15 cellular contexts compared by ENCODE assay signal in genomic region chr19:44876930-44877530, GRCh38. TPM values are rescaled to one million over a fixed set of nuclear protein-coding genes. Genes with fewer than 3 reads are reported as not detected.
DNase-seq lines count a peak whose midpoint lies in the region; ATAC-seq and TF ChIP-seq lines count a peak whose summit lies in the region.
"Had no signal": no experiment of that assay in that cellular context is flagged by ENCODE, and none has a peak within 500 bp of the region (broad histone marks: within the 10 kb centered on the region; RNA-seq: fewer than 3 reads in every experiment).

No MANE protein-coding gene starts in this region.

- H3K4me1 Mint-ChIP-seq in activated CD8-positive, alpha-beta T cell treated with anti-CD3 and anti-CD28 coated beads, Interleukin-2, amount 10 ng/mL, durations not matched to agents 7 days and 5 days (ENCODE audit: low read depth) = peaks cover 15% of the 10 kb centered on the region
- H3K4me1 Mint-ChIP-seq: natural killer cell had no signal

- H3K27me3 ChIP-seq in neutrophil = no peaks in the 10 kb centered on the region
- no peaks in the 10 kb centered on the region for H3K27me3 ChIP-seq in psoas muscle (ENCODE audit: insufficient read depth in 3 of 3, low read length in 2 of 3)
- H3K27me3 ChIP-seq: tibial nerve had no signal

- intact Hi-C loops in psoas muscle (cut with DNase I) = no loop called here

- no peak overlapping the region for H3K4me3 Mint-ChIP-seq in activated CD8-positive, alpha-beta T cell treated with anti-CD3 and anti-CD28 coated beads, Interleukin-2, amount 10 ng/mL, durations not matched to agents 7 days and 5 days
- H3K4me3 Mint-ChIP-seq: activated naive CD4-positive, alpha-beta T cell treated with anti-CD3 and anti-CD28 coated beads, Interleukin-2, amount 10 ng/mL, durations not matched to agents 7 days and 5 days; natural killer cell had no signal

- peak overlapping the region; percentile 73 for H3K27ac Mint-ChIP-seq in activated CD8-positive, alpha-beta T cell treated with anti-CD3 and anti-CD28 coated beads, Interleukin-2, amount 10 ng/mL, durations not matched to agents 7 days and 5 days
- H3K27ac Mint-ChIP-seq: activated naive CD4-positive, alpha-beta T cell treated with anti-CD3 and anti-CD28 coated beads, Interleukin-2, amount 10 ng/mL, durations not matched to agents 7 days and 5 days; natural killer cell had no signal

- CTCF ChIA-PET in activated CD8-positive, alpha-beta T cell treated with anti-CD3 and anti-CD28 coated beads, Interleukin-2, amount 10 ng/mL, durations not matched to agents 7 days and 5 days (lab: Charles Lee) = no interaction called here

- no peaks in the 10 kb centered on the region for H3K9me3 Mint-ChIP-seq in activated CD8-positive, alpha-beta T cell treated with anti-CD3 and anti-CD28 coated beads, Interleukin-2, amount 10 ng/mL, durations not matched to agents 7 days and 5 days (ENCODE audit: insufficient read depth)
- H3K9me3 Mint-ChIP-seq: activated naive CD4-positive, alpha-beta T cell treated with anti-CD3 and anti-CD28 coated beads, Interleukin-2, amount 10 ng/mL, durations not matched to agents 7 days and 5 days; natural killer cell had no signal

- WGBS in psoas muscle, 3 donors = 64 to 72% (median 71%) methylated on average over 5 of the region's 5 CpGs

- DNase-seq in DMS153 (lab: John Stamatoyannopoulos, UW) = peak; percentile 0
- DNase-seq in DMS153 treated with DMSO at 0.1 percent for 48 hours (lab: John Stamatoyannopoulos, UW; ENCODE audit: unreplicated experiment) = no peak
- DNase-seq in NCI-H2107 (lab: John Stamatoyannopoulos, UW) = peak; percentile 12
- DNase-seq in activated CD8-positive, alpha-beta T cell treated with anti-CD3 and anti-CD28 coated beads, Interleukin-2, amount 10 ng/mL, durations not matched to agents 7 days and 5 days = peak; percentile 32
- DNase-seq in effector CD4-positive, alpha-beta T cell = no peak
- no peak for DNase-seq in psoas muscle
- no peak for DNase-seq in activated CD4-positive, CD25-positive, alpha-beta regulatory T cell treated with anti-CD3 and anti-CD28 coated beads, Interleukin-2, amount 50 U/mL, for 72 hours
- DNase-seq: activated naive CD4-positive, alpha-beta T cell treated with anti-CD3 and anti-CD28 coated beads, Interleukin-2, amount 10 ng/mL, durations not matched to agents 7 days and 5 days; foreskin fibroblast; natural killer cell; NCI-H1105 treated with DMSO at 0.1 percent for 48 hours had no signal

- POLR2A ChIA-PET in activated CD8-positive, alpha-beta T cell treated with anti-CD3 and anti-CD28 coated beads, Interleukin-2, amount 10 ng/mL, durations not matched to agents 7 days and 5 days (lab: Charles Lee) = no interaction called here

- H3K27ac ChIP-seq in neutrophil (peak overlapping the region; percentile 8), psoas muscle (no peak overlapping the region)
- H3K27ac ChIP-seq: 22Rv1, coronary artery, tibial nerve had no signal

- H3K4me3 ChIP-seq in neutrophil (ENCODE audit: low read depth in 1 of 2, low read length in 1 of 2) (no peak overlapping the region), psoas muscle (no peak overlapping the region)
- H3K4me3 ChIP-seq: coronary artery, tibial nerve had no signal

- H3K4me1 ChIP-seq in neutrophil (ENCODE audit: control insufficient read depth in 1 of 2, insufficient read depth in 1 of 2, low read depth in 1 of 2, low read length in 1 of 2) = no peaks in the 10 kb centered on the region
- H3K4me1 ChIP-seq in psoas muscle = no peaks in the 10 kb centered on the region

- no peaks in the 10 kb centered on the region for H3K27me3 Mint-ChIP-seq in activated CD8-positive, alpha-beta T cell treated with anti-CD3 and anti-CD28 coated beads, Interleukin-2, amount 10 ng/mL, durations not matched to agents 7 days and 5 days (ENCODE audit: low read depth)

- peak; percentile 34 for ATAC-seq in activated CD8-positive, alpha-beta T cell treated with anti-CD3 and anti-CD28 coated beads, Interleukin-2, amount 10 ng/mL, durations not matched to agents 7 days and 5 days
- no peak for ATAC-seq in psoas muscle
- ATAC-seq: natural killer cell had no signal

- TF ChIP-seq CTCF in neutrophil (IDR thresholded peaks at IDR 0.05) (no peak), psoas muscle (IDR thresholded peaks at IDR 0.05) (no peak)

- no peaks in the 10 kb centered on the region for H3K9me3 ChIP-seq in neutrophil
- H3K9me3 ChIP-seq in psoas muscle = no peaks in the 10 kb centered on the region
- H3K9me3 ChIP-seq: tibial nerve had no signal

- H3K36me3 ChIP-seq in neutrophil (peaks cover 78% of the 10 kb centered on the region), psoas muscle (ENCODE audit: insufficient read depth in 1 of 2, low read depth in 1 of 2) (peaks cover 5 to 60% of the 10 kb centered on the region in 2 donors)

- no peaks in the 10 kb centered on the region for H3K36me3 Mint-ChIP-seq in activated CD8-positive, alpha-beta T cell treated with anti-CD3 and anti-CD28 coated beads, Interleukin-2, amount 10 ng/mL, durations not matched to agents 7 days and 5 days (ENCODE audit: low read depth)
- H3K36me3 Mint-ChIP-seq: activated naive CD4-positive, alpha-beta T cell treated with anti-CD3 and anti-CD28 coated beads, Interleukin-2, amount 10 ng/mL, durations not matched to agents 7 days and 5 days; natural killer cell had no signal

RNA-seq across cellular contexts. Expression of gene TOMM40, which starts 14.0 kb away (rescaled TPM):
- 10 to 100 TPM; 84.5 to 88.4 TPM for total RNA-seq in activated CD8-positive, alpha-beta T cell treated with anti-CD3 and anti-CD28 coated beads, Interleukin-2, amount 10 ng/mL, durations not matched to agents 7 days and 5 days
- total RNA-seq in psoas muscle = 100 to 1,000 TPM in 1 of 4 donors, 10 to 100 TPM in 3; 42.3 to 111 (median 71.4) TPM
- polyA plus RNA-seq in psoas muscle = 100 to 1,000 TPM in 1 of 3 donors, 10 to 100 TPM in 2; 67.6 to 330 (median 69.7) TPM

RNA-seq across cellular contexts. Expression of gene APOE, which starts 28.6 kb away (rescaled TPM):
- under 1 TPM; 0.68 to 0.89 TPM for total RNA-seq in activated CD8-positive, alpha-beta T cell treated with anti-CD3 and anti-CD28 coated beads, Interleukin-2, amount 10 ng/mL, durations not matched to agents 7 days and 5 days
- total RNA-seq in psoas muscle = 10 to 100 TPM in 3 of 4 donors, 1 to 10 TPM in 1; 7.1 to 19.0 (median 11.9) TPM
- 10 to 100 TPM in 1 of 3 donors, 1 to 10 TPM in 2; 4.9 to 17.8 (median 6.8) TPM for polyA plus RNA-seq in psoas muscle

RNA-seq across cellular contexts. Expression of gene NECTIN2, which starts 30.9 kb away (rescaled TPM):
- total RNA-seq in activated CD8-positive, alpha-beta T cell treated with anti-CD3 and anti-CD28 coated beads, Interleukin-2, amount 10 ng/mL, durations not matched to agents 7 days and 5 days = under 1 TPM; 0.26 to 0.31 TPM
- 10 to 100 TPM; 17.5 to 32.9 (median 24.1) TPM for total RNA-seq in psoas muscle
- polyA plus RNA-seq in psoas muscle = 10 to 100 TPM in 2 of 3 donors, 1 to 10 TPM in 1; 9.0 to 18.1 (median 11.2) TPM

RNA-seq across cellular contexts. Expression of gene APOC1, which starts 37.4 kb away (rescaled TPM):
- not detected for total RNA-seq in activated CD8-positive, alpha-beta T cell treated with anti-CD3 and anti-CD28 coated beads, Interleukin-2, amount 10 ng/mL, durations not matched to agents 7 days and 5 days
- total RNA-seq in psoas muscle = 10 to 100 TPM in 1 of 4 donors, 1 to 10 TPM in 3; 5.7 to 16.8 (median 8.3) TPM
- polyA plus RNA-seq in psoas muscle = 10 to 100 TPM in 1 of 3 donors, 1 to 10 TPM in 2; 1.6 to 14.4 (median 4.7) TPM
- total RNA-seq: natural killer cell had no signal

Comparison
In these comparisons a context has a peak if more than half of its experiments do, and no peak if none do; other contexts are left out.
1. DNase-seq: peak in DMS153 (single experiment), NCI-H2107 (single experiment) and activated CD8-positive, alpha-beta T cell treated with anti-CD3 and anti-CD28 coated beads, Interleukin-2, amount 10 ng/mL, durations not matched to agents 7 days and 5 days (single experiment); none in DMS153 treated with DMSO at 0.1 percent for 48 hours (single experiment), effector CD4-positive, alpha-beta T cell (single experiment), psoas muscle (0 of 2) and activated CD4-positive, CD25-positive, alpha-beta regulatory T cell treated with anti-CD3 and anti-CD28 coated beads, Interleukin-2, amount 50 U/mL, for 72 hours (single experiment).
2. RNA of gene APOE, which starts 28.6 kb away (total RNA-seq): 7.1 to 19.0 TPM in psoas muscle; 0.68 to 0.89 TPM in activated CD8-positive, alpha-beta T cell treated with anti-CD3 and anti-CD28 coated beads, Interleukin-2, amount 10 ng/mL, durations not matched to agents 7 days and 5 days; every median in the first group is over 4 times any median in the second.
3. RNA of gene NECTIN2, which starts 30.9 kb away (total RNA-seq): 17.5 to 32.9 TPM in psoas muscle; 0.26 to 0.31 TPM in activated CD8-positive, alpha-beta T cell treated with anti-CD3 and anti-CD28 coated beads, Interleukin-2, amount 10 ng/mL, durations not matched to agents 7 days and 5 days; every median in the first group is over 10 times any median in the second.